1 cellular context compared by ENCODE assay signal in genomic region chr2:136207030-136207623, GRCh38.
TF ChIP-seq lines count a peak whose summit lies in the region.

No MANE protein-coding gene starts in this region.

TF ChIP-seq in GM12878, 131 proteins besides CTCF, POLR2A, EP300 and RAD21 (continued from another document):
- TF ChIP-seq ATF2 (IDR thresholded peaks at IDR 0.05; ENCODE audit: low read length), result no peak
- TF ChIP-seq SIN3A (IDR thresholded peaks at IDR 0.05; ENCODE audit: low read depth, low read length), result no peak
- TF ChIP-seq BACH1 (IDR thresholded peaks at IDR 0.05; ENCODE audit: borderline replicate concordance), result peak; percentile 47; the same call in 1 of the 2 replicates
- TF ChIP-seq ZBED1 (IDR thresholded peaks at IDR 0.05; ENCODE audit: borderline replicate concordance), result 0 out of 2 replicates have a peak, but pooled peaks have one; percentile 14
- TF ChIP-seq ZNF592 (IDR thresholded peaks at IDR 0.05), result 0 out of 2 replicates have a peak, but pooled peaks have one; percentile 40
- no peak for TF ChIP-seq BMI1 (IDR thresholded peaks at IDR 0.05; ENCODE audit: borderline replicate concordance)
- 0 out of 2 replicates have a peak, but pooled peaks have one; percentile 52 for TF ChIP-seq TCF12 (IDR thresholded peaks at IDR 0.05; ENCODE audit: low read depth, low read length)
- TF ChIP-seq RBBP5 (conservative IDR thresholded peaks at IDR 0.05), result no peak
- TF ChIP-seq SMARCA5 (IDR thresholded peaks at IDR 0.05), result peak; percentile 23
- TF ChIP-seq SUPT20H (IDR thresholded peaks at IDR 0.05; ENCODE audit: borderline replicate concordance, control insufficient read depth, low read depth, low read length), result no peak
- peak; percentile 15; the same call in 1 of the 2 replicates for TF ChIP-seq NBN (IDR thresholded peaks at IDR 0.05)
- no peak for TF ChIP-seq NFXL1 (IDR thresholded peaks at IDR 0.05; ENCODE audit: borderline replicate concordance)
- peak; percentile 62; the same call in 1 of the 2 replicates for TF ChIP-seq POLR2AphosphoS2 (IDR thresholded peaks at IDR 0.05; ENCODE audit: low read depth, low read length)
- no peak for TF ChIP-seq TARDBP (IDR thresholded peaks at IDR 0.05; ENCODE audit: borderline replicate concordance)
- peak; percentile 24; the same call in 1 of the 2 replicates for TF ChIP-seq PAX8 (IDR thresholded peaks at IDR 0.05)
- no peak for TF ChIP-seq SREBF1 (IDR thresholded peaks at IDR 0.05; ENCODE audit: low read length)
- TF ChIP-seq BCL11A (IDR thresholded peaks at IDR 0.05; ENCODE audit: low read depth, low read length), result 0 out of 2 replicates have a peak, but pooled peaks have one; percentile 36
- no peak for TF ChIP-seq YBX1 (IDR thresholded peaks at IDR 0.05)
- TF ChIP-seq RCOR1 (conservative IDR thresholded peaks at IDR 0.05; ENCODE audit: low read depth, low read length), result 0 out of 2 replicates have a peak, but pooled peaks have one; percentile 76
- TF ChIP-seq MXI1 (IDR thresholded peaks at IDR 0.05; ENCODE audit: low read depth, low read length), result peak; percentile 44
- peak; percentile 27; the same call in 1 of the 2 replicates for TF ChIP-seq HDGF (IDR thresholded peaks at IDR 0.05)
- TF ChIP-seq ZNF687 (IDR thresholded peaks at IDR 0.05), result peak; percentile 91
- TF ChIP-seq JUNB (IDR thresholded peaks at IDR 0.05), result no peak
- 0 out of 2 replicates have a peak, but pooled peaks have one; percentile 28 for TF ChIP-seq SMAD5 (IDR thresholded peaks at IDR 0.05; ENCODE audit: low read depth)
- peak; percentile 67 for TF ChIP-seq RELB (IDR thresholded peaks at IDR 0.05; ENCODE audit: low read depth)
- peak; percentile 80 to 90 for TF ChIP-seq IKZF2 (IDR thresholded peaks at IDR 0.05)
- TF ChIP-seq POLR2AphosphoS5 (IDR thresholded peaks at IDR 0.05; ENCODE audit: low read length), result 0 out of 2 replicates have a peak, but pooled peaks have one; percentile 9
